In the genomic region with DNA sequence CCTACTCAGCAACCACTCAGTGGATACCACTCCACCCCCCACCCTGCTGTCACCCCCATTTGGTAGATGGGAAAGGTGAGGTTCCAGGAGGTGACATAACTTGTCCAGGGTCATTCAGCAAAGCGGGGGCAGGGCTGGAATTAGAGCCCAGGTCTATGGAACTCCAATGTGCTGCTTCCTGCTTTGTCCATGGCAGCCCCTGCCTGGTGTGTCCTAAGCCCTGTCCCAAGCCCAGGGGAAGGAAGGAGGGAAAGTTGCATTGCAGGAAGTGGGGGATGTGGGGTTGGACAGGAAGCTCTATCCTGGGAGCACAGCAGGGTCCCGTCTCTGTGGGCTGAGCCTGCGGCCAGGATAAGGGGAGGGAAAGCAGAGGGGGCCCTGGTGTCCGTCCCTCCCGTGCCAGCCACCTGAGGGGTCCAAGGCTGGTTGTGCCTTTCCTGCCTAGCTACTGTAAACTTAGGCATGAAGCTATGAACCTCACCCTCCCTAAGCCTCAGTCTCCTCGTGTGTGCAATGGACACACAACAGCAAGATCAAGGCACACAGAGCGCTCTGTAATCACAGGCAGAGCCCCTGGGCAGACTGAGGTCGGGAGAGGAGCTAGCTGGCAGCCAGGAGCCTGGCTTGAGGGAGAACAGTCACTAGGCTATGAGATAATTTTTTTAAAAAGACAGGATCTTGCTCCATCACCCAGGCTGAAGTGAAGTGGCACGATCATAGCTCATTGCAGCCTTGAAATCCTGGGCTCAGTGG, we compare ENCODE assay signal across 30 cellular contexts. TPM values are rescaled to one million over a fixed set of nuclear protein-coding genes. Genes with fewer than 3 reads are reported as not detected.
DNase-seq lines count a peak whose midpoint lies in the region; ATAC-seq, FAIRE-seq and TF ChIP-seq lines count a peak whose summit lies in the region.
"Had no signal": no experiment of that assay in that cellular context is flagged by ENCODE, and none has a peak within 500 bp of the region (broad histone marks: within the 10 kb centered on the region; RNA-seq: fewer than 3 reads in every experiment).

No MANE protein-coding gene starts in this region.

- H3K4me3 ChIP-seq in HCT116 (replicated peaks in 1 of 2; ENCODE audit: low read depth in 1 of 2, low read length in 2 of 2) = no peak overlapping the region
- H3K4me3 ChIP-seq in iPS-20b (ENCODE audit: low read length) = no peak overlapping the region; the same call in 1 of the 2 replicates
- no peak overlapping the region for H3K4me3 ChIP-seq in MG63
- H3K4me3 ChIP-seq: left ventricle myocardium inferior, psoas muscle, sigmoid colon, SJSA1 had no signal

- TF ChIP-seq RAD21 in HCT116 (IDR thresholded peaks at IDR 0.05; ENCODE audit: low read depth) = no peak

- intact Hi-C loops in HCT116 (cut with micrococcal nuclease) = no loop called here
- intact Hi-C loops in posterior cingulate gyrus (cut with DNase I) = no loop called here

- no peak for TF ChIP-seq CTCF in HCT116 (IDR thresholded peaks at IDR 0.05 in 2 of 3, conservative IDR thresholded peaks at IDR 0.05 in 1 of 3; ENCODE audit: borderline replicate concordance in 1 of 3, insufficient read depth in 1 of 3, low read depth in 2 of 3, low read length in 2 of 3)

- H4K20me1 ChIP-seq in HCT116 (ENCODE audit: insufficient read depth) = no peaks in the 10 kb centered on the region

- peaks cover 9 to 37% of the 10 kb centered on the region in 2 experiments; a peak in 3 of 4 replicates for H3K4me1 ChIP-seq in HCT116 (ENCODE audit: control insufficient read depth in 1 of 2, insufficient read depth in 2 of 2, low read length in 2 of 2)
- H3K4me1 ChIP-seq in iPS-20b (ENCODE audit: insufficient read depth, low read length) = peaks cover 11% of the 10 kb centered on the region; the same call in 1 of the 2 replicates
- H3K4me1 ChIP-seq: left ventricle myocardium inferior, psoas muscle, sigmoid colon, SJSA1 had no signal

- no peaks in the 10 kb centered on the region for H3K79me2 ChIP-seq in HCT116 (ENCODE audit: insufficient read depth, low read length)

- DNase-seq in HCT116 (ENCODE audit: low read depth, low spot score) (no peak), RCC 7860 (ENCODE audit: low spot score) (peak; percentile 76), MG63 (no peak), posterior cingulate gyrus (no peak)
- DNase-seq in activated effector memory CD4-positive, alpha-beta T cell treated with anti-CD3 and anti-CD28 coated beads, Interleukin-2, amount 50 U/mL, for 16 hours = no peak
- DNase-seq: activated CD8-positive, alpha-beta T cell treated with anti-CD3 and anti-CD28 coated beads, Interleukin-2, amount 10 ng/mL, durations not matched to agents 7 days and 5 days; anterior cingulate cortex; Caco-2; DMS53; GDM1; hippocampal formation; islet precursor cell; left ventricle myocardium inferior; midbrain; NCI-H1105; NCI-H2029; NCI-H748 treated with DMSO at 0.1 percent for 48 hours; nucleus accumbens; psoas muscle; RPMI8226; sigmoid colon; stimulated activated CD4-positive, alpha-beta T cell treated with anti-CD3 and anti-CD28 coated beads, Interleukin-4, amount 100 ng/mL, for 1 hour; T-helper 9 cell had no signal

- no TSS peak for BruUV-seq in HCT116 (replicated peaks; lab: Mats Ljungman, UMichigan)

- no peak overlapping the region for H3K27ac ChIP-seq in HCT116 (ENCODE audit: low read depth, low read length)
- peak overlapping the region; percentile 25 for H3K27ac ChIP-seq in iPS-20b (ENCODE audit: low read length)
- H3K27ac ChIP-seq: C4-2B, left ventricle myocardium inferior, psoas muscle, sigmoid colon, SJSA1 had no signal

- H3K9ac ChIP-seq in HCT116 (ENCODE audit: low read length) (no peak overlapping the region), iPS-20b (ENCODE audit: low read depth, low read length) (peak overlapping the region; percentile 56; the same call in 1 of the 2 replicates)

- CTCF ChIA-PET in HCT116 (lab: Charles Lee) = no interaction called here

- H3K27me3 ChIP-seq in HCT116 (ENCODE audit: insufficient read depth, low read length) (no peaks in the 10 kb centered on the region; the same call in 1 of the 2 replicates), iPS-20b (ENCODE audit: insufficient read depth, low read length) (no peaks in the 10 kb centered on the region), MG63 (peaks cover 3% of the 10 kb centered on the region; the same call in 1 of the 2 replicates)
- H3K27me3 ChIP-seq: sigmoid colon, SJSA1 had no signal

- no peak for ATAC-seq in HCT116
- ATAC-seq in HG02973 (IDR thresholded peaks at IDR 0.05; ENCODE audit: unreplicated experiment) = no peak
- ATAC-seq: activated CD8-positive, alpha-beta T cell treated with anti-CD3 and anti-CD28 coated beads, Interleukin-2, amount 10 ng/mL, durations not matched to agents 7 days and 5 days; naive thymus-derived CD8-positive, alpha-beta T cell; psoas muscle had no signal

- POLR2A ChIA-PET in HCT116 (lab: Charles Lee) = no interaction called here

- RAD21 ChIA-PET in HCT116 (lab: Charles Lee; ENCODE audit: low non-redundant PET in 1 of 2, low total read pairs in 2 of 2, uncharacterized antibody in 2 of 2, unreplicated experiment in 2 of 2) = no interaction called here

- peak overlapping the region; percentile 50; the same call in 1 of the 2 replicates for H3K4me2 ChIP-seq in HCT116 (ENCODE audit: low read length)

- H3K9me2 ChIP-seq in HCT116 (ENCODE audit: insufficient read depth) = no peaks in the 10 kb centered on the region

- FAIRE-seq in RCC 7860 (lab: Jason Lieb, UNC) = peak; percentile 81
- FAIRE-seq: colon had no signal

- H3K9me3 ChIP-seq in HCT116 (ENCODE audit: control insufficient read depth in 1 of 2, insufficient read depth in 1 of 2, low read depth in 1 of 2, low read length in 2 of 2) = no peaks in the 10 kb centered on the region
- no peaks in the 10 kb centered on the region for H3K9me3 ChIP-seq in iPS-20b (ENCODE audit: insufficient read depth, low read depth, low read length)
- no peaks in the 10 kb centered on the region for H3K9me3 ChIP-seq in MG63
- H3K9me3 ChIP-seq: Caco-2, left ventricle myocardium inferior, psoas muscle, sigmoid colon, SJSA1 had no signal

- H3K36me3 ChIP-seq in HCT116 (ENCODE audit: control insufficient read depth in 1 of 2, insufficient read depth in 2 of 2, low read length in 2 of 2) = no peaks in the 10 kb centered on the region
- no peaks in the 10 kb centered on the region for H3K36me3 ChIP-seq in iPS-20b (ENCODE audit: insufficient read depth, low read depth, low read length)
- H3K36me3 ChIP-seq in MG63 = no peaks in the 10 kb centered on the region
- H3K36me3 ChIP-seq: left ventricle myocardium inferior, sigmoid colon, SJSA1 had no signal

- no peak for TF ChIP-seq POLR2A in HCT116 (IDR thresholded peaks at IDR 0.05; ENCODE audit: borderline replicate concordance, extremely low read depth, insufficient read depth, insufficient read length)

- H2AFZ ChIP-seq in HCT116 (ENCODE audit: low read depth, low read length, poor library complexity, severe bottlenecking) = no peak overlapping the region

TF ChIP-seq in HCT116, 20 proteins besides CTCF, POLR2A, EP300 and RAD21:
- TF ChIP-seq ELF1 (IDR thresholded peaks at IDR 0.05; ENCODE audit: borderline replicate concordance, low read depth) (no peak), ZFX (IDR thresholded peaks at IDR 0.05) (no peak), TCF7L2 (IDR thresholded peaks at IDR 0.05; ENCODE audit: borderline replicate concordance, extremely low read depth, insufficient read depth, insufficient read length) (no peak), SIN3A (IDR thresholded peaks at IDR 0.05; ENCODE audit: low read depth) (no peak), SP1 (IDR thresholded peaks at IDR 0.05; ENCODE audit: low read depth) (no peak), JUND (IDR thresholded peaks at IDR 0.05) (no peak), EGR1 (IDR thresholded peaks at IDR 0.05; ENCODE audit: low read depth) (no peak), ZNF274 (IDR thresholded peaks at IDR 0.05; ENCODE audit: low read depth, low read length) (no peak), CEBPB (IDR thresholded peaks at IDR 0.05; ENCODE audit: low read depth) (no peak), CBX3 (IDR thresholded peaks at IDR 0.05; ENCODE audit: low read depth) (no peak)
- TF ChIP-seq, protein P1, sequence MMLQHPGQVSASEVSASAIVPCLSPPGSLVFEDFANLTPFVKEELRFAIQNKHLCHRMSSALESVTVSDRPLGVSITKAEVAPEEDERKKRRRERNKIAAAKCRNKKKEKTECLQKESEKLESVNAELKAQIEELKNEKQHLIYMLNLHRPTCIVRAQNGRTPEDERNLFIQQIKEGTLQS (IDR thresholded peaks at IDR 0.05) = no peak
TF ChIP-seq in HCT116: peak in this region for 0.

RNA-seq across cellular contexts. Expression of a gene that starts 12.9 kb away (rescaled TPM):
- 2.1 TPM for total RNA-seq in HCT116 (2021; ENCODE audit: unreplicated experiment)
- polyA plus RNA-seq in HCT116 (2012) = 2.7 and 3.6 TPM in 2 replicates
- total RNA-seq in MG63 (2014; rRNA removed; shearing (Covaris generic); ENCODE audit: low replicate concordance) = not detected in 2 replicates
- total RNA-seq: activated CD4-positive, alpha-beta T cell treated with anti-CD3 and anti-CD28 coated beads for 36 hours; activated CD8-positive, alpha-beta T cell treated with anti-CD3 and anti-CD28 coated beads, Interleukin-2, amount 10 ng/mL, durations not matched to agents 7 days and 5 days; SJSA1 had no signal

RNA-seq across cellular contexts. Expression of a gene that starts 15.0 kb away (rescaled TPM):
- total RNA-seq in HCT116 (2021; ENCODE audit: unreplicated experiment) = not detected
- not detected in 2 replicates for polyA plus RNA-seq in HCT116 (2012)
- not detected in 2 replicates for total RNA-seq in MG63 (2014; rRNA removed; shearing (Covaris generic); ENCODE audit: low replicate concordance)
- total RNA-seq: activated CD4-positive, alpha-beta T cell treated with anti-CD3 and anti-CD28 coated beads for 36 hours; activated CD8-positive, alpha-beta T cell treated with anti-CD3 and anti-CD28 coated beads, Interleukin-2, amount 10 ng/mL, durations not matched to agents 7 days and 5 days; left ventricle myocardium inferior; naive thymus-derived CD8-positive, alpha-beta T cell; psoas muscle; SJSA1 had no signal
- polyA plus RNA-seq: naive thymus-derived CD8-positive, alpha-beta T cell; psoas muscle had no signal

RNA-seq across cellular contexts. Expression of a gene that starts 30.1 kb away (rescaled TPM):
- total RNA-seq in HCT116 (2021; ENCODE audit: unreplicated experiment) = 167 TPM
- polyA plus RNA-seq in HCT116 (2012) = 120 and 128 TPM in 2 replicates
- 150 and 165 TPM in 2 replicates for total RNA-seq in MG63 (2014; rRNA removed; shearing (Covaris generic); ENCODE audit: low replicate concordance)

RNA-seq across cellular contexts. Expression of a gene that starts 45.4 kb away (rescaled TPM):
- total RNA-seq in HCT116 (2021; ENCODE audit: unreplicated experiment) = 2.2 TPM
- 2.3 and 2.7 TPM in 2 replicates for polyA plus RNA-seq in HCT116 (2012)
- 1.2 TPM in 1 of 2 replicates, not detected in the other for total RNA-seq in MG63 (2014; rRNA removed; shearing (Covaris generic); ENCODE audit: low replicate concordance)

RNA-seq across cellular contexts. Expression of a gene that starts 56.1 kb away (rescaled TPM):
- total RNA-seq in HCT116 (2021; ENCODE audit: unreplicated experiment) = 12.7 TPM
- polyA plus RNA-seq in HCT116 (2012) = 8.0 and 9.8 TPM in 2 replicates
- total RNA-seq in MG63 (2014; rRNA removed; shearing (Covaris generic); ENCODE audit: low replicate concordance) = 1.6 and 4.9 TPM in 2 replicates
- total RNA-seq: activated CD4-positive, alpha-beta T cell treated with anti-CD3 and anti-CD28 coated beads for 36 hours; activated CD8-positive, alpha-beta T cell treated with anti-CD3 and anti-CD28 coated beads, Interleukin-2, amount 10 ng/mL, durations not matched to agents 7 days and 5 days; Caco-2; naive thymus-derived CD8-positive, alpha-beta T cell; psoas muscle; sigmoid colon; SJSA1 had no signal
- polyA plus RNA-seq: naive thymus-derived CD8-positive, alpha-beta T cell had no signal
